In genomic region chr6:22913612-22914011, GRCh38 we compare ENCODE assay signal across 33 cellular contexts.
"Had no signal": no experiment of that assay in that cellular context is flagged by ENCODE, and none has a peak within 500 bp of the region (broad histone marks: within the 10 kb centered on the region; RNA-seq: fewer than 3 reads in every experiment).

No MANE protein-coding gene starts in this region.

- H3K9me3 ChIP-seq: adrenal gland, body of pancreas, breast epithelium, gastrocnemius medialis had no signal

- H3K27ac ChIP-seq: adrenal gland, body of pancreas, breast epithelium, dorsolateral prefrontal cortex, foreskin keratinocyte, gastrocnemius medialis had no signal

- H3K27me3 ChIP-seq: adrenal gland, body of pancreas, breast epithelium, foreskin keratinocyte, gastrocnemius medialis had no signal

- DNase-seq: activated CD4-positive, alpha-beta memory T cell treated with anti-CD3 and anti-CD28 coated beads for 36 hours; activated CD4-positive, alpha-beta T cell treated with anti-CD3 and anti-CD28 coated beads for 36 hours; activated CD4-positive, alpha-beta T cell treated with anti-CD3 and anti-CD28 coated beads, Interleukin-2, amount 10 ng/mL, durations not matched to agents 24 days and 14 days; activated CD4-positive, CD25-positive, alpha-beta regulatory T cell; activated CD4-positive, CD25-positive, alpha-beta regulatory T cell treated with anti-CD3 and anti-CD28 coated beads, Interleukin-2, amount 50 U/mL, for 72 hours; activated CD8-positive, alpha-beta memory T cell treated with anti-CD3 and anti-CD28 coated beads, Interleukin-2, amount 10 ng/mL, durations not matched to agents 7 days and 5 days; activated CD8-positive, alpha-beta memory T cell treated with anti-CD3 and anti-CD28 coated beads, Interleukin-2, amount 50 U/mL, for 4 hours; activated CD8-positive, alpha-beta T cell treated with anti-CD3 and anti-CD28 coated beads, Interleukin-2, amount 10 ng/mL, durations not matched to agents 7 days and 5 days; activated effector memory CD4-positive, alpha-beta T cell treated with anti-CD3 and anti-CD28 coated beads, Interleukin-2, amount 50 U/mL, for 16 hours; activated naive CD4-positive, alpha-beta T cell treated with anti-CD3 and anti-CD28 coated beads for 36 hours; activated naive CD8-positive, alpha-beta T cell treated with anti-CD3 and anti-CD28 coated beads for 36 hours; activated naive CD8-positive, alpha-beta T cell treated with anti-CD3 and anti-CD28 coated beads, Interleukin-2, amount 50 U/mL, for 24 hours; activated T-cell treated with anti-CD3 and anti-CD28 coated beads, Interleukin-2, amount 50 U/mL, for 1 hour; activated T-cell treated with anti-CD3 and anti-CD28 coated beads, Interleukin-2, amount 50 U/mL, for 48 hours; adrenal gland; amygdala; aorta; body of pancreas; caudate nucleus; dorsolateral prefrontal cortex; effector memory CD4-positive, alpha-beta T cell; endodermal cell; foreskin keratinocyte; gastrocnemius medialis; glutamatergic neuron; T-helper 2 cell had no signal

- H3K27ac Mint-ChIP-seq: activated CD4-positive, alpha-beta memory T cell treated with anti-CD3 and anti-CD28 coated beads for 36 hours; activated CD4-positive, alpha-beta T cell treated with anti-CD3 and anti-CD28 coated beads for 36 hours; activated CD4-positive, alpha-beta T cell treated with anti-CD3 and anti-CD28 coated beads, Interleukin-2, amount 10 ng/mL, durations not matched to agents 24 days and 14 days; activated CD8-positive, alpha-beta memory T cell treated with anti-CD3 and anti-CD28 coated beads, Interleukin-2, amount 10 ng/mL, durations not matched to agents 7 days and 5 days; activated CD8-positive, alpha-beta T cell treated with anti-CD3 and anti-CD28 coated beads, Interleukin-2, amount 10 ng/mL, durations not matched to agents 7 days and 5 days; activated naive CD4-positive, alpha-beta T cell treated with anti-CD3 and anti-CD28 coated beads for 36 hours; activated naive CD4-positive, alpha-beta T cell treated with anti-CD3 and anti-CD28 coated beads, Interleukin-2, amount 50 U/mL, for 24 hours; activated naive CD8-positive, alpha-beta T cell treated with anti-CD3 and anti-CD28 coated beads for 36 hours; activated naive CD8-positive, alpha-beta T cell treated with anti-CD3 and anti-CD28 coated beads, Interleukin-2, amount 50 U/mL, for 24 hours; activated T-helper 1 cell treated with anti-CD3 and anti-CD28 coated beads, Interleukin-12 subunit alpha, Interleukin-12 subunit beta, Interleukin-2, Interleukin-4 antibody, amounts not matched to agents 30 ng/mL and 10 ng/mL and 1 ng/mL, durations not matched to agents 14 hours and 24 hours and 36 hours; activated T-helper 2 cell treated with anti-CD3 and anti-CD28 coated beads, Interferon-gamma antibody, Interleukin-2, Interleukin-4, amounts not matched to agents 10 μg/mL and 5 μg/mL and 100 μg/mL, durations not matched to agents 14 hours and 24 hours and 36 hours; dendritic cell treated with granulocyte-macrophage colony-stimulating factor and Interleukin-4, amounts not matched to agents 40 ng/mL and 50 ng/mL, for 4 days; endodermal cell had no signal

- H3K4me3 Mint-ChIP-seq: activated CD4-positive, alpha-beta memory T cell treated with anti-CD3 and anti-CD28 coated beads for 36 hours; activated CD4-positive, alpha-beta T cell treated with anti-CD3 and anti-CD28 coated beads for 36 hours; activated CD4-positive, alpha-beta T cell treated with anti-CD3 and anti-CD28 coated beads, Interleukin-2, amount 10 ng/mL, durations not matched to agents 24 days and 14 days; activated CD8-positive, alpha-beta memory T cell treated with anti-CD3 and anti-CD28 coated beads, Interleukin-2, amount 10 ng/mL, durations not matched to agents 7 days and 5 days; activated CD8-positive, alpha-beta T cell treated with anti-CD3 and anti-CD28 coated beads, Interleukin-2, amount 10 ng/mL, durations not matched to agents 7 days and 5 days; activated naive CD4-positive, alpha-beta T cell treated with anti-CD3 and anti-CD28 coated beads for 36 hours; activated naive CD4-positive, alpha-beta T cell treated with anti-CD3 and anti-CD28 coated beads, Interleukin-2, amount 50 U/mL, for 24 hours; activated naive CD8-positive, alpha-beta T cell treated with anti-CD3 and anti-CD28 coated beads for 36 hours; activated naive CD8-positive, alpha-beta T cell treated with anti-CD3 and anti-CD28 coated beads, Interleukin-2, amount 50 U/mL, for 24 hours; activated T-helper 1 cell treated with anti-CD3 and anti-CD28 coated beads, Interleukin-12 subunit alpha, Interleukin-12 subunit beta, Interleukin-2, Interleukin-4 antibody, amounts not matched to agents 30 ng/mL and 10 ng/mL and 1 ng/mL, durations not matched to agents 14 hours and 24 hours and 36 hours; dendritic cell treated with granulocyte-macrophage colony-stimulating factor and Interleukin-4, amounts not matched to agents 40 ng/mL and 50 ng/mL, for 4 days; endodermal cell had no signal

- H3K27me3 Mint-ChIP-seq: activated CD4-positive, alpha-beta memory T cell treated with anti-CD3 and anti-CD28 coated beads for 36 hours; activated CD4-positive, alpha-beta T cell treated with anti-CD3 and anti-CD28 coated beads for 36 hours; activated CD4-positive, alpha-beta T cell treated with anti-CD3 and anti-CD28 coated beads, Interleukin-2, amount 10 ng/mL, durations not matched to agents 24 days and 14 days; activated CD8-positive, alpha-beta memory T cell treated with anti-CD3 and anti-CD28 coated beads, Interleukin-2, amount 10 ng/mL, durations not matched to agents 7 days and 5 days; activated naive CD4-positive, alpha-beta T cell treated with anti-CD3 and anti-CD28 coated beads, Interleukin-2, amount 50 U/mL, for 24 hours; activated naive CD8-positive, alpha-beta T cell treated with anti-CD3 and anti-CD28 coated beads for 36 hours; activated naive CD8-positive, alpha-beta T cell treated with anti-CD3 and anti-CD28 coated beads, Interleukin-2, amount 50 U/mL, for 24 hours; dendritic cell treated with granulocyte-macrophage colony-stimulating factor and Interleukin-4, amounts not matched to agents 40 ng/mL and 50 ng/mL, for 4 days had no signal

- H3K36me3 Mint-ChIP-seq: activated CD4-positive, alpha-beta memory T cell treated with anti-CD3 and anti-CD28 coated beads for 36 hours; activated CD8-positive, alpha-beta memory T cell treated with anti-CD3 and anti-CD28 coated beads, Interleukin-2, amount 10 ng/mL, durations not matched to agents 7 days and 5 days; activated naive CD4-positive, alpha-beta T cell treated with anti-CD3 and anti-CD28 coated beads, Interleukin-2, amount 50 U/mL, for 24 hours; activated naive CD8-positive, alpha-beta T cell treated with anti-CD3 and anti-CD28 coated beads for 36 hours had no signal

- ATAC-seq: activated CD4-positive, alpha-beta T cell treated with anti-CD3 and anti-CD28 coated beads for 36 hours; activated CD8-positive, alpha-beta memory T cell treated with anti-CD3 and anti-CD28 coated beads, Interleukin-2, amount 10 ng/mL, durations not matched to agents 7 days and 5 days; activated CD8-positive, alpha-beta T cell treated with anti-CD3 and anti-CD28 coated beads, Interleukin-2, amount 10 ng/mL, durations not matched to agents 7 days and 5 days; activated naive CD8-positive, alpha-beta T cell treated with anti-CD3 and anti-CD28 coated beads, Interleukin-2, amount 50 U/mL, for 24 hours; body of pancreas; esophagus mucosa; foreskin keratinocyte; gastrocnemius medialis had no signal

- H3K4me3 ChIP-seq: adrenal gland, body of pancreas, breast epithelium, coronary artery, dorsolateral prefrontal cortex, gastrocnemius medialis had no signal

- H3K4me1 Mint-ChIP-seq: activated CD4-positive, alpha-beta T cell treated with anti-CD3 and anti-CD28 coated beads for 36 hours; activated CD4-positive, alpha-beta T cell treated with anti-CD3 and anti-CD28 coated beads, Interleukin-2, amount 10 ng/mL, durations not matched to agents 24 days and 14 days; activated CD8-positive, alpha-beta memory T cell treated with anti-CD3 and anti-CD28 coated beads, Interleukin-2, amount 10 ng/mL, durations not matched to agents 7 days and 5 days; activated naive CD4-positive, alpha-beta T cell treated with anti-CD3 and anti-CD28 coated beads, Interleukin-2, amount 50 U/mL, for 24 hours; activated naive CD8-positive, alpha-beta T cell treated with anti-CD3 and anti-CD28 coated beads for 36 hours; activated naive CD8-positive, alpha-beta T cell treated with anti-CD3 and anti-CD28 coated beads, Interleukin-2, amount 50 U/mL, for 24 hours; endodermal cell had no signal

- H3K9me3 Mint-ChIP-seq: activated CD4-positive, alpha-beta T cell treated with anti-CD3 and anti-CD28 coated beads, Interleukin-2, amount 10 ng/mL, durations not matched to agents 24 days and 14 days; activated naive CD4-positive, alpha-beta T cell treated with anti-CD3 and anti-CD28 coated beads for 36 hours; activated naive CD8-positive, alpha-beta T cell treated with anti-CD3 and anti-CD28 coated beads for 36 hours; activated naive CD8-positive, alpha-beta T cell treated with anti-CD3 and anti-CD28 coated beads, Interleukin-2, amount 50 U/mL, for 24 hours; endodermal cell had no signal

- H3K4me1 ChIP-seq: adrenal gland, body of pancreas, breast epithelium, foreskin keratinocyte, gastrocnemius medialis had no signal

- H3K36me3 ChIP-seq: adrenal gland, breast epithelium, gastrocnemius medialis had no signal
